In genomic region chr3:171622126-171622525, GRCh38 we compare ENCODE assay signal across 31 cellular contexts.
"Had no signal": no experiment of that assay in that cellular context is flagged by ENCODE, and none has a peak within 500 bp of the region (broad histone marks: within the 10 kb centered on the region; RNA-seq: fewer than 3 reads in every experiment).

No MANE protein-coding gene starts in this region.

- DNase-seq: activated CD4-positive, alpha-beta memory T cell treated with anti-CD3 and anti-CD28 coated beads for 36 hours; activated CD4-positive, alpha-beta T cell treated with anti-CD3 and anti-CD28 coated beads for 36 hours; activated CD4-positive, alpha-beta T cell treated with anti-CD3 and anti-CD28 coated beads, Interleukin-2, amount 50 U/mL, for 1 hour; activated CD8-positive, alpha-beta memory T cell treated with anti-CD3 and anti-CD28 coated beads for 24 hours; activated CD8-positive, alpha-beta memory T cell treated with anti-CD3 and anti-CD28 coated beads, Interleukin-2, amount 10 ng/mL, durations not matched to agents 7 days and 5 days; activated CD8-positive, alpha-beta memory T cell treated with anti-CD3 and anti-CD28 coated beads, Interleukin-2, amount 50 U/mL, for 48 hours; activated effector memory CD4-positive, alpha-beta T cell treated with anti-CD3 and anti-CD28 coated beads, Interleukin-2, amount 50 U/mL, for 16 hours; activated naive CD4-positive, alpha-beta T cell; activated naive CD4-positive, alpha-beta T cell treated with anti-CD3 and anti-CD28 coated beads, Interleukin-2, amount 50 U/mL, for 16 hours; activated naive CD8-positive, alpha-beta T cell treated with anti-CD3 and anti-CD28 coated beads for 36 hours; activated T-cell treated with anti-CD3 and anti-CD28 coated beads, Interleukin-2, amount 50 U/mL, for 48 hours; amniotic stem cell; aorta; NCI-H1092 treated with DMSO at 0.1 percent for 48 hours; NCI-H1417; NCI-H1694; NCI-H1930; NCI-H2171; NCI-H510A; NCI-H526; NCI-H748 treated with DMSO at 0.1 percent for 48 hours; NK-92 treated with Interleukin-12 subunit alpha and Interleukin-12 subunit beta, amount 100 ng/mL, for 24 hours; PC-3; Peyer's patch; RPMI8226; SHP77 treated with DMSO at 0.1 percent for 48 hours had no signal

- H3K27ac Mint-ChIP-seq: activated CD4-positive, alpha-beta memory T cell treated with anti-CD3 and anti-CD28 coated beads for 36 hours; activated CD4-positive, alpha-beta T cell treated with anti-CD3 and anti-CD28 coated beads for 36 hours; activated CD8-positive, alpha-beta memory T cell treated with anti-CD3 and anti-CD28 coated beads, Interleukin-2, amount 10 ng/mL, durations not matched to agents 7 days and 5 days; activated naive CD8-positive, alpha-beta T cell treated with anti-CD3 and anti-CD28 coated beads for 36 hours; T-helper 1 cell treated with Interleukin-12 subunit alpha and Interleukin-12 subunit beta and Interleukin-4 antibody, amounts not matched to agents 30 μg/mL and 1 μg/mL, for 36 hours; T-helper 2 cell treated with Interferon-gamma antibody and Interleukin-4, amounts not matched to agents 5 μg/mL and 100 μg/mL, for 36 hours had no signal

- H3K27ac ChIP-seq: cardiac muscle cell, Peyer's patch had no signal

- ATAC-seq: activated CD4-positive, alpha-beta T cell treated with anti-CD3 and anti-CD28 coated beads for 36 hours; activated CD8-positive, alpha-beta memory T cell treated with anti-CD3 and anti-CD28 coated beads, Interleukin-2, amount 10 ng/mL, durations not matched to agents 7 days and 5 days; K562; PC-3 had no signal

- H3K4me3 Mint-ChIP-seq: activated CD4-positive, alpha-beta memory T cell treated with anti-CD3 and anti-CD28 coated beads for 36 hours; activated CD4-positive, alpha-beta T cell treated with anti-CD3 and anti-CD28 coated beads for 36 hours; activated CD8-positive, alpha-beta memory T cell treated with anti-CD3 and anti-CD28 coated beads, Interleukin-2, amount 10 ng/mL, durations not matched to agents 7 days and 5 days; activated naive CD8-positive, alpha-beta T cell treated with anti-CD3 and anti-CD28 coated beads for 36 hours; central memory CD8-positive, alpha-beta T cell; T-helper 1 cell treated with Interleukin-12 subunit alpha and Interleukin-12 subunit beta and Interleukin-4 antibody, amounts not matched to agents 30 μg/mL and 1 μg/mL, for 36 hours; T-helper 2 cell treated with Interferon-gamma antibody and Interleukin-4, amounts not matched to agents 5 μg/mL and 100 μg/mL, for 36 hours had no signal

- H3K4me1 Mint-ChIP-seq: activated CD4-positive, alpha-beta T cell treated with anti-CD3 and anti-CD28 coated beads for 36 hours; activated naive CD8-positive, alpha-beta T cell treated with anti-CD3 and anti-CD28 coated beads for 36 hours had no signal

- H3K27me3 ChIP-seq: cardiac muscle cell, Peyer's patch had no signal

- H3K9me3 Mint-ChIP-seq: central memory CD8-positive, alpha-beta T cell; T-helper 1 cell treated with Interleukin-12 subunit alpha and Interleukin-12 subunit beta and Interleukin-4 antibody, amounts not matched to agents 30 μg/mL and 1 μg/mL, for 36 hours had no signal

- H3K4me3 ChIP-seq: cardiac muscle cell, K562, Peyer's patch had no signal

- FAIRE-seq: K562 had no signal

- H3K9me3 ChIP-seq: Peyer's patch had no signal

- H3K4me1 ChIP-seq: Peyer's patch had no signal
